8 cellular contexts compared by ENCODE assay signal in the genomic region with DNA sequence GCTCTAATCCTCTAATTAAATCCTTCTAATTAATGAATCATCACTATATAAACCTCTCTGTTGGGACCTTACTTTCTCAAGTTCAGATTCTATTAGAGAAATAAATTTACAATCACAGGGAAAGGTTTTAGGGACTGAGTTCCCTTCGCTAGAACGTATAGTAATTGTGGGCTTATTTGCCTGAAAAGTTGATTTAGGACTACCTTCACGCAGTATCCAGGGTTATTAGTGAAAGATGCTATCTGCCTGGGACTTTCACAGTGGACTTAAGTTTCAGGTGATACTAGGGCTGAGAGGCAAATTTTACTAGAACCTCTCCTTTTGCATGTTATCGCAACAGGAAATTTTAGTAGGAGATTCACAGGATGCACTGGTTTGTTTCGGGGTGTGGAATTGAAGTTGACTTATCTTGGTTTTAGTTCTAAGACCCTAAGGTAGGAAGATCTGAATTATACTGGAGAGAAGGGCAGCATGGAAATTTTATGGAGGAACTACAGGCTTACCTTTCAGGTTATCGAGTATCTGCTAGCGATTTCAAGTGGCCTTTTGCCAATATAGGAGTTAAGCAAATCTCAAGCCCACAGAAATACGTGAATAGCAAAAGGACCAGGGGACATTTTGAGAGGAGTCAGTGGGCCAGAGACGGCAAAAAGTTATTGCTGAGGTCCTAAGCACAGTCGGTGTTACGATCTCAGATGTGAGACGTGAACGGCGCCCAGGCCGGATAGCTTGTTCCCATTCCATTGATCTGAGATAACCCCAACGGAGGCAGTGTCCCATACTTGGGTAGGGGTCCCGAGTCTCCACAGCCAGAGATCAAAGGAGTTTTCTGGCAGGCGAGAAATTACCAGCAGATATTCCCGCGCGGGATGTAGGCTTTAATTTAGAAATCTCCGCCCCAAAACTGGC. TPM values are rescaled to one million over a fixed set of nuclear protein-coding genes. Genes with fewer than 3 reads are reported as not detected.
DNase-seq lines count a peak whose midpoint lies in the region; ATAC-seq lines count a peak whose summit lies in the region.

No MANE protein-coding gene starts in this region.

- H3K4me1 ChIP-seq in HUES48 (ENCODE audit: control insufficient read depth, insufficient read depth, low read length) (peaks cover 20% of the 10 kb centered on the region), right cardiac atrium (ENCODE audit: control insufficient read depth, insufficient read depth, low read length) (peaks cover 3% of the 10 kb centered on the region)

- no peaks in the 10 kb centered on the region for H3K9me3 Mint-ChIP-seq in activated T-cell treated with anti-CD3 and anti-CD28 coated beads, Interleukin-2, amount 50 U/mL, for 24 hours
- no peaks in the 10 kb centered on the region for H3K9me3 Mint-ChIP-seq in activated naive CD4-positive, alpha-beta T cell treated with anti-CD3 and anti-CD28 coated beads, Interleukin-2, amount 50 U/mL, for 24 hours

- peak; percentile 16 to 22 for ATAC-seq in right cardiac atrium

- WGBS in right cardiac atrium, result 12% methylated on average over 22 of the region's 22 CpGs

- H3K36me3 Mint-ChIP-seq in activated T-cell treated with anti-CD3 and anti-CD28 coated beads, Interleukin-2, amount 50 U/mL, for 24 hours (ENCODE audit: low read depth), result peaks cover 37% of the 10 kb centered on the region
- H3K36me3 Mint-ChIP-seq in activated naive CD4-positive, alpha-beta T cell treated with anti-CD3 and anti-CD28 coated beads, Interleukin-2, amount 50 U/mL, for 24 hours, result peaks cover 2% of the 10 kb centered on the region

- DNase-seq in activated T-cell treated with anti-CD3 and anti-CD28 coated beads, Interleukin-2, amount 50 U/mL, for 24 hours, result no peak
- DNase-seq in activated T-cell treated with anti-CD3 and anti-CD28 coated beads, Interleukin-2, amount 50 U/mL, for 48 hours, result no peak
- DNase-seq in right cardiac atrium (peak in 1 of 3 donors; percentile 62), skeletal muscle cell (ENCODE audit: low read depth) (no peak), NCI-H1048 (lab: John Stamatoyannopoulos, UW) (no peak)
- no peak for DNase-seq in effector CD4-positive, alpha-beta T cell

- intact Hi-C loops in right cardiac atrium (cut with DNase I), result loop anchor here (2.0 to 10.0 kb wide), 7 partner anchors 81 to 437 kb away; a partner anchor contains a TSS

- H3K27me3 ChIP-seq in HUES48 (ENCODE audit: control insufficient read depth, insufficient read depth, low read length) (no peaks in the 10 kb centered on the region), right cardiac atrium (ENCODE audit: control insufficient read depth, insufficient read depth) (no peaks in the 10 kb centered on the region)

- peak overlapping the region; percentile 99 for H3K4me3 ChIP-seq in HUES48 (ENCODE audit: low read depth, low read length)
- H3K4me3 ChIP-seq in right cardiac atrium (ENCODE audit: low read length), result peak overlapping the region; percentile 75
- H3K4me3 ChIP-seq in skeletal muscle cell (ENCODE audit: low read depth, low read length), result peak overlapping the region; percentile 98

- H3K4me1 Mint-ChIP-seq in activated T-cell treated with anti-CD3 and anti-CD28 coated beads, Interleukin-2, amount 50 U/mL, for 24 hours (ENCODE audit: low read depth), result peaks cover 48% of the 10 kb centered on the region
- H3K4me1 Mint-ChIP-seq in activated naive CD4-positive, alpha-beta T cell treated with anti-CD3 and anti-CD28 coated beads, Interleukin-2, amount 50 U/mL, for 24 hours, result peaks cover 53% of the 10 kb centered on the region

- H3K36me3 ChIP-seq in HUES48 (ENCODE audit: control insufficient read depth, insufficient read depth, low read length), result no peaks in the 10 kb centered on the region

- peak overlapping the region; percentile 100 for H3K4me3 Mint-ChIP-seq in activated T-cell treated with anti-CD3 and anti-CD28 coated beads, Interleukin-2, amount 50 U/mL, for 24 hours
- H3K4me3 Mint-ChIP-seq in activated naive CD4-positive, alpha-beta T cell treated with anti-CD3 and anti-CD28 coated beads, Interleukin-2, amount 50 U/mL, for 24 hours, result peak overlapping the region; percentile 93

- H3K27me3 Mint-ChIP-seq in activated T-cell treated with anti-CD3 and anti-CD28 coated beads, Interleukin-2, amount 50 U/mL, for 24 hours, result no peaks in the 10 kb centered on the region
- no peaks in the 10 kb centered on the region for H3K27me3 Mint-ChIP-seq in activated naive CD4-positive, alpha-beta T cell treated with anti-CD3 and anti-CD28 coated beads, Interleukin-2, amount 50 U/mL, for 24 hours

- H3K9me3 ChIP-seq in HUES48 (ENCODE audit: control insufficient read depth, insufficient read depth, low read length) (no peaks in the 10 kb centered on the region), right cardiac atrium (ENCODE audit: control insufficient read depth, low read length) (no peaks in the 10 kb centered on the region)

- H3K27ac ChIP-seq in HUES48 (ENCODE audit: low read depth, low read length) (peak overlapping the region; percentile 94), right cardiac atrium (ENCODE audit: low read length) (peak overlapping the region; percentile 98)

- peak overlapping the region; percentile 99 for H3K27ac Mint-ChIP-seq in activated T-cell treated with anti-CD3 and anti-CD28 coated beads, Interleukin-2, amount 50 U/mL, for 24 hours
- H3K27ac Mint-ChIP-seq in activated naive CD4-positive, alpha-beta T cell treated with anti-CD3 and anti-CD28 coated beads, Interleukin-2, amount 50 U/mL, for 24 hours, result peak overlapping the region; percentile 98

- H3K9ac ChIP-seq in HUES48 (ENCODE audit: low read depth, low read length), result peak overlapping the region; percentile 83

RNA-seq across cellular contexts. Expression of a gene that starts 0.7 kb away (rescaled TPM):
- 1 to 10 TPM; 2.6 to 4.7 (median 3.0) TPM for total RNA-seq in right cardiac atrium
- 1.6 TPM for polyA plus RNA-seq in right cardiac atrium

RNA-seq across cellular contexts. Expression of a gene that starts 8.0 kb away (rescaled TPM):
- total RNA-seq in right cardiac atrium, result 1 to 10 TPM in 1 of 4 donors, under 1 TPM in 3; 0.22 to 1.4 (median 0.69) TPM
- polyA plus RNA-seq in right cardiac atrium, result 0.14 TPM

RNA-seq across cellular contexts. Expression of a gene that starts 38.1 kb away (rescaled TPM):
- 10 to 100 TPM in 3 of 4 donors, 1 to 10 TPM in 1; 9.7 to 14.2 (median 12.9) TPM for total RNA-seq in right cardiac atrium
- polyA plus RNA-seq in right cardiac atrium, result 5.3 TPM

RNA-seq across cellular contexts. Expression of a gene that starts 53.8 kb away (rescaled TPM):
- total RNA-seq in right cardiac atrium, result 1 to 10 TPM; 4.9 to 6.6 (median 5.5) TPM
- polyA plus RNA-seq in right cardiac atrium, result 2.8 TPM
